19 cellular contexts compared by ENCODE assay signal in the genomic region with DNA sequence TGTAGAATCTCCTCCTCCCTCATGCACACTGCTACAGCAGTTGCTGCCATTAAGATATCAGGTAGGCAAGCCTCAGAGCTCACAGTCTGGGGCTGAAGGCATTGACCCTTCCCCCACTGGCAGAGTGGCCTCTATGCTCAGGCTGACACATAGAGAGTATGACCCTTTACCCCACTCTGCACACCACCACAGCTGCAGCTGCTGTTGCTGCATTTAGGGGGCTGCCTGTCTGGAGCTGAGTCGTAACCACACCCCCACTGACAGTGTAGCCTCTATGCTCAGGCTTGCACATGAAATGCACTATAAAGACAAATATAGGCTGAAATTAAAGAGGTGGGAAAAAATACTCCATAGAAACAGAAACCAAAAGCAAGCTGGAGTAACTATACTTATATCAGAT.
A peak's percentile ranks its signal among the peaks of the same experiment; 100 is the strongest.
DNase-seq lines count a peak whose midpoint lies in the region; ATAC-seq and TF ChIP-seq lines count a peak whose summit lies in the region.
"Had no signal": no experiment of that assay in that cellular context is flagged by ENCODE, and none has a peak within 500 bp of the region (broad histone marks: within the 10 kb centered on the region; RNA-seq: fewer than 3 reads in every experiment).

No MANE protein-coding gene starts in this region.

- no peaks in the 10 kb centered on the region; the same call in 1 of the 2 replicates for H3K9me3 ChIP-seq in MM.1S (replicated peaks; ENCODE audit: insufficient read depth, low read length)
- H3K9me3 ChIP-seq: MG63 had no signal

- H3K9me2 ChIP-seq in GM23338 (ENCODE audit: insufficient read depth) (no peaks in the 10 kb centered on the region), MM.1S (replicated peaks; ENCODE audit: insufficient read depth, low read length) (no peaks in the 10 kb centered on the region)

- H3K27me3 ChIP-seq in GM23338 (ENCODE audit: insufficient read depth) (no peaks in the 10 kb centered on the region), MM.1S (replicated peaks; ENCODE audit: insufficient read depth, low read length) (no peaks in the 10 kb centered on the region)
- H3K27me3 ChIP-seq: MG63 had no signal

- peaks cover 8% of the 10 kb centered on the region; the same call in 2 of the 3 replicates for H3K9me3 Mint-ChIP-seq in GM23338

- peaks cover 8% of the 10 kb centered on the region; the same call in 2 of the 3 replicates for H3K36me3 Mint-ChIP-seq in GM23338 (ENCODE audit: low read depth)

- H3F3A ChIP-seq in GM23338 (replicated peaks; ENCODE audit: low read depth) (no peaks in the 10 kb centered on the region), MM.1S (ENCODE audit: insufficient read depth, low read length) (no peaks in the 10 kb centered on the region)

- H4K20me1 ChIP-seq in GM23338 (replicated peaks; ENCODE audit: insufficient read depth) (no peaks in the 10 kb centered on the region), MM.1S (ENCODE audit: insufficient read depth, low read length) (no peaks in the 10 kb centered on the region)

- no peaks in the 10 kb centered on the region for H3K79me2 ChIP-seq in GM23338 (replicated peaks; ENCODE audit: insufficient read depth)
- no peaks in the 10 kb centered on the region for H3K79me2 ChIP-seq in MM.1S (ENCODE audit: low read length)

- H3K36me3 ChIP-seq in GM23338 (ENCODE audit: insufficient read depth) (no peaks in the 10 kb centered on the region), MM.1S (replicated peaks; ENCODE audit: insufficient read depth, low read length) (no peaks in the 10 kb centered on the region)
- H3K36me3 ChIP-seq: MG63 had no signal

- H3K4me1 ChIP-seq in GM23338 (ENCODE audit: insufficient read depth) (peaks cover 4% of the 10 kb centered on the region), MM.1S (ENCODE audit: low read length) (peaks cover 8% of the 10 kb centered on the region)

- H3K4me2 ChIP-seq in GM23338 (no peak overlapping the region), MM.1S (ENCODE audit: low read depth, low read length) (peak overlapping the region; percentile 7; the same call in 1 of the 2 replicates)

- peaks cover 6% of the 10 kb centered on the region for H3K4me1 Mint-ChIP-seq in GM23338

- no peak overlapping the region for H3K9ac ChIP-seq in MM.1S (ENCODE audit: low read length)

- TF ChIP-seq CTCF in GM23338 (conservative IDR thresholded peaks at IDR 0.05; ENCODE audit: low read depth in 2 of 2) (no peak), MM.1S (IDR thresholded peaks at IDR 0.05; ENCODE audit: low read length) (no peak)

- no peak overlapping the region for H3K27ac ChIP-seq in GM23338 (ENCODE audit: low read depth)
- H3K27ac ChIP-seq in MM.1S (ENCODE audit: low read length), result no peak overlapping the region

- ATAC-seq in GM23338, result no peak

- H2AFZ ChIP-seq in GM23338, result peak overlapping the region; percentile 67; the same call in 1 of the 2 replicates
- no peak overlapping the region for H2AFZ ChIP-seq in MM.1S (ENCODE audit: low read length)

- no peak overlapping the region for H3K4me3 Mint-ChIP-seq in GM23338
- H3K4me3 Mint-ChIP-seq: HFFc6 had no signal

- H3K27me3 Mint-ChIP-seq in GM23338 (ENCODE audit: insufficient read depth, low read depth, poor library complexity), result peaks cover 2% of the 10 kb centered on the region

- no peak overlapping the region for H3K4me3 ChIP-seq in GM23338
- no peak overlapping the region for H3K4me3 ChIP-seq in MM.1S (ENCODE audit: low read length)
- H3K4me3 ChIP-seq in skeletal muscle cell (ENCODE audit: low read depth, low read length), result no peak overlapping the region
- H3K4me3 ChIP-seq: MG63 had no signal

- in situ Hi-C loops in ACHN (cut with HindIII; ENCODE audit: low pct_ligation_motif_present, low pct_unique_long_range_greater_than_20kb, low sequenced_read_pairs), result no loop called here

- DNase-seq in GM23338 (ENCODE audit: low spot score) (no peak), MM.1S (no peak), glomerular visceral epithelial cell (ENCODE audit: extremely low spot score) (peak; percentile 6), skeletal muscle cell (ENCODE audit: low read depth) (peak; percentile 6), NCI-H748 treated with DMSO at 0.1 percent for 48 hours (lab: John Stamatoyannopoulos, UW) (no peak), NCI-H146 (lab: John Stamatoyannopoulos, UW) (no peak), ACHN (no peak)
- DNase-seq: COR-L47, DMS 273 treated with DMSO at 0.1 percent for 48 hours, GDM1, HFFc6, IMR-90, MG63, NCI-H1092, NCI-H2081, NCI-H510A, NCI-H774, SHP77, T-helper 1 cell had no signal

- H3K27ac Mint-ChIP-seq in GM23338, result no peak overlapping the region
- H3K27ac Mint-ChIP-seq: HFFc6 had no signal

TF ChIP-seq in GM23338, 12 proteins besides CTCF, POLR2A, EP300 and RAD21:
- TF ChIP-seq STAT1 (IDR thresholded peaks at IDR 0.05; ENCODE audit: unreplicated experiment), result no peak
- TF ChIP-seq CREB1 (CRISPR knock-in tag; IDR thresholded peaks at IDR 0.05; ENCODE audit: low read depth), result no peak
- no peak for TF ChIP-seq ZNF114 (CRISPR knock-in tag; IDR thresholded peaks at IDR 0.05)
- TF ChIP-seq, protein P1, sequence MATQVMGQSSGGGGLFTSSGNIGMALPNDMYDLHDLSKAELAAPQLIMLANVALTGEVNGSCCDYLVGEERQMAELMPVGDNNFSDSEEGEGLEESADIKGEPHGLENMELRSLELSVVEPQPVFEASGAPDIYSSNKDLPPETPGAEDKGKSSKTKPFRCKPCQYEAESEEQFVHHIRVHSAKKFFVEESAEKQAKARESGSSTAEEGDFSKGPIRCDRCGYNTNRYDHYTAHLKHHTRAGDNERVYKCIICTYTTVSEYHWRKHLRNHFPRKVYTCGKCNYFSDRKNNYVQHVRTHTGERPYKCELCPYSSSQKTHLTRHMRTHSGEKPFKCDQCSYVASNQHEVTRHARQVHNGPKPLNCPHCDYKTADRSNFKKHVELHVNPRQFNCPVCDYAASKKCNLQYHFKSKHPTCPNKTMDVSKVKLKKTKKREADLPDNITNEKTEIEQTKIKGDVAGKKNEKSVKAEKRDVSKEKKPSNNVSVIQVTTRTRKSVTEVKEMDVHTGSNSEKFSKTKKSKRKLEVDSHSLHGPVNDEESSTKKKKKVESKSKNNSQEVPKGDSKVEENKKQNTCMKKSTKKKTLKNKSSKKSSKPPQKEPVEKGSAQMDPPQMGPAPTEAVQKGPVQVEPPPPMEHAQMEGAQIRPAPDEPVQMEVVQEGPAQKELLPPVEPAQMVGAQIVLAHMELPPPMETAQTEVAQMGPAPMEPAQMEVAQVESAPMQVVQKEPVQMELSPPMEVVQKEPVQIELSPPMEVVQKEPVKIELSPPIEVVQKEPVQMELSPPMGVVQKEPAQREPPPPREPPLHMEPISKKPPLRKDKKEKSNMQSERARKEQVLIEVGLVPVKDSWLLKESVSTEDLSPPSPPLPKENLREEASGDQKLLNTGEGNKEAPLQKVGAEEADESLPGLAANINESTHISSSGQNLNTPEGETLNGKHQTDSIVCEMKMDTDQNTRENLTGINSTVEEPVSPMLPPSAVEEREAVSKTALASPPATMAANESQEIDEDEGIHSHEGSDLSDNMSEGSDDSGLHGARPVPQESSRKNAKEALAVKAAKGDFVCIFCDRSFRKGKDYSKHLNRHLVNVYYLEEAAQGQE (IDR thresholded peaks at IDR 0.05; ENCODE audit: unreplicated experiment), result no peak
- TF ChIP-seq, protein P2, sequence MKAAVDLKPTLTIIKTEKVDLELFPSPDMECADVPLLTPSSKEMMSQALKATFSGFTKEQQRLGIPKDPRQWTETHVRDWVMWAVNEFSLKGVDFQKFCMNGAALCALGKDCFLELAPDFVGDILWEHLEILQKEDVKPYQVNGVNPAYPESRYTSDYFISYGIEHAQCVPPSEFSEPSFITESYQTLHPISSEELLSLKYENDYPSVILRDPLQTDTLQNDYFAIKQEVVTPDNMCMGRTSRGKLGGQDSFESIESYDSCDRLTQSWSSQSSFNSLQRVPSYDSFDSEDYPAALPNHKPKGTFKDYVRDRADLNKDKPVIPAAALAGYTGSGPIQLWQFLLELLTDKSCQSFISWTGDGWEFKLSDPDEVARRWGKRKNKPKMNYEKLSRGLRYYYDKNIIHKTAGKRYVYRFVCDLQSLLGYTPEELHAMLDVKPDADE (IDR thresholded peaks at IDR 0.05), result no peak
- no peak for TF ChIP-seq EZH2 (IDR thresholded peaks at IDR 0.05; ENCODE audit: low read depth, unreplicated experiment)
- no peak for TF ChIP-seq ZNF331 (CRISPR knock-in tag; IDR thresholded peaks at IDR 0.05; ENCODE audit: low read depth)
- no peak for TF ChIP-seq JUNB (IDR thresholded peaks at IDR 0.05; ENCODE audit: unreplicated experiment)

Comparison
In these comparisons a context has a peak if more than half of its experiments do, and no peak if none do; other contexts are left out.
1. DNase-seq: peak in glomerular visceral epithelial cell (single experiment) and skeletal muscle cell (single experiment); none in GM23338 (single experiment), MM.1S (single experiment), NCI-H748 treated with DMSO at 0.1 percent for 48 hours (single experiment), NCI-H146 (single experiment) and ACHN (single experiment).